ENCODE assay signal across 1 cellular context in the genomic region with DNA sequence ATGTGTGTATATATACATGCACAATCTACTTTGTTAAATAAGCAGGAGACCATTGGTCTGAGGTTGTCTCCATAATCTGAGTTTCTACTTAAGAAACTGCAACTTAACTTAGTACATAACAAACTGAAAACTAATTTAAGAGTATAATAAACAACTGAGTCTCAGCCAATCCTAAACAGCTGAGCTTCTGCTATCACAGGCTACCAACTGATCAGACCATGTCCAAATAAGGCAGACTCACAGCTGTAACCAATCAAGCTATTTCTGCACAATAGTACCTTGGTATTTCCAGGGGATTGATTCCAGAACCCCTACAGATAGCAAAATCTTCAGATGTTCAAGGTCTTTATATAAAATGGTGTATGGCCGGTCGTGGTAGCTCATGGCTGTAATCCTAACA.
TF ChIP-seq lines count a peak whose summit lies in the region.

No MANE protein-coding gene starts in this region.

TF ChIP-seq in GM23338, 12 proteins besides CTCF, POLR2A, EP300 and RAD21 (continued from another document):
- TF ChIP-seq ZNF114 (CRISPR knock-in tag; IDR thresholded peaks at IDR 0.05) (no peak), JUNB (IDR thresholded peaks at IDR 0.05; ENCODE audit: unreplicated experiment) (no peak)
